8 cellular contexts compared by ENCODE assay signal in genomic region chr1:109984190-109984455, GRCh38. TPM values are rescaled to one million over a fixed set of nuclear protein-coding genes. Genes with fewer than 3 reads are reported as not detected.
A peak's percentile ranks its signal among the peaks of the same experiment; 100 is the strongest.
DNase-seq lines count a peak whose midpoint lies in the region; ATAC-seq and TF ChIP-seq lines count a peak whose summit lies in the region.

No MANE protein-coding gene starts in this region.

- in situ Hi-C loops in gastrocnemius medialis (cut with MboI; ENCODE audit: low sequenced_read_pairs in 4 of 4), result loop anchor here (5.0 to 10.0 kb wide), 8 partner anchors 67 to 439 kb away; partner anchors contain the start of genes GNAI3 (in 2 of the 4) and GSTM2 (in 1 of the 4)

- TF ChIP-seq POLR2A in gastrocnemius medialis (IDR thresholded peaks at IDR 0.05), result no peak

- peak overlapping the region; percentile 64 to 99 (median 96) for H3K27ac ChIP-seq in gastrocnemius medialis

- TF ChIP-seq CTCF in fibroblast of mammary gland (conservative IDR thresholded peaks at IDR 0.05; ENCODE audit: control insufficient read depth, insufficient read depth, low read depth, low read length), result no peak
- TF ChIP-seq CTCF in gastrocnemius medialis (IDR thresholded peaks at IDR 0.05 in 4 of 5, conservative IDR thresholded peaks at IDR 0.05 in 1 of 5), result no peak

- no peaks in the 10 kb centered on the region for H3K36me3 ChIP-seq in gastrocnemius medialis

- peaks cover 49 to 59% of the 10 kb centered on the region in 2 donors for H3K4me1 ChIP-seq in gastrocnemius medialis

- H3K9me3 ChIP-seq in gastrocnemius medialis, result no peaks in the 10 kb centered on the region

- H3K27me3 ChIP-seq in gastrocnemius medialis, result no peaks in the 10 kb centered on the region

- peak; percentile 4 for ATAC-seq in GM21528 (IDR thresholded peaks at IDR 0.05; ENCODE audit: low FRiP score, unreplicated experiment)
- peak; percentile 19 to 21 for ATAC-seq in gastrocnemius medialis
- no peak for ATAC-seq in HG03354 (IDR thresholded peaks at IDR 0.05; ENCODE audit: poor library complexity, severe bottlenecking, unreplicated experiment)
- no peak for ATAC-seq in HG02884 (IDR thresholded peaks at IDR 0.05; ENCODE audit: unreplicated experiment)
- no peak for ATAC-seq in HG03025 (IDR thresholded peaks at IDR 0.05; ENCODE audit: low FRiP score, unreplicated experiment)

- DNase-seq in RPMI8226, result peak; percentile 7
- DNase-seq in fibroblast of mammary gland (ENCODE audit: low read depth), result peak; percentile 91
- DNase-seq in gastrocnemius medialis, result peak in 1 of 2 donors; percentile 54
- DNase-seq in DMS53 treated with DMSO at 0.1 percent for 48 hours (lab: John Stamatoyannopoulos, UW; ENCODE audit: unreplicated experiment), result no peak

- intact Hi-C loops in gastrocnemius medialis (cut with DNase I; ENCODE audit: low total_unique reads), result loop anchor here (1.0 to 5.0 kb wide), 7 partner anchors 61 to 436 kb away; partner anchors contain the start of genes CSF1 and GNAI3

- H3K4me3 ChIP-seq in fibroblast of mammary gland (ENCODE audit: control insufficient read depth, low read depth, low read length) (peak overlapping the region; percentile 90), gastrocnemius medialis (peak overlapping the region in 2 of 4 donors; percentile 88 to 95)

RNA-seq across cellular contexts. Expression of gene AHCYL1, which starts 0.4 kb away (rescaled TPM):
- 100 to 1,000 TPM in 1 of 4 donors, 10 to 100 TPM in 3; 42.3 to 109 (median 69.6) TPM for total RNA-seq in gastrocnemius medialis

RNA-seq across cellular contexts. Expression of gene STRIP1, which starts 50.3 kb away (rescaled TPM):
- total RNA-seq in gastrocnemius medialis, result 10 to 100 TPM; 17.9 to 31.4 (median 20.7) TPM

Comparison
In these comparisons a context has a peak if more than half of its experiments do, and no peak if none do; other contexts are left out.
1. ATAC-seq: peak in GM21528 (single experiment) and gastrocnemius medialis (2 of 2); none in HG03354 (single experiment), HG02884 (single experiment) and HG03025 (single experiment).